ENCODE assay signal across 10 cellular contexts in the genomic region with DNA sequence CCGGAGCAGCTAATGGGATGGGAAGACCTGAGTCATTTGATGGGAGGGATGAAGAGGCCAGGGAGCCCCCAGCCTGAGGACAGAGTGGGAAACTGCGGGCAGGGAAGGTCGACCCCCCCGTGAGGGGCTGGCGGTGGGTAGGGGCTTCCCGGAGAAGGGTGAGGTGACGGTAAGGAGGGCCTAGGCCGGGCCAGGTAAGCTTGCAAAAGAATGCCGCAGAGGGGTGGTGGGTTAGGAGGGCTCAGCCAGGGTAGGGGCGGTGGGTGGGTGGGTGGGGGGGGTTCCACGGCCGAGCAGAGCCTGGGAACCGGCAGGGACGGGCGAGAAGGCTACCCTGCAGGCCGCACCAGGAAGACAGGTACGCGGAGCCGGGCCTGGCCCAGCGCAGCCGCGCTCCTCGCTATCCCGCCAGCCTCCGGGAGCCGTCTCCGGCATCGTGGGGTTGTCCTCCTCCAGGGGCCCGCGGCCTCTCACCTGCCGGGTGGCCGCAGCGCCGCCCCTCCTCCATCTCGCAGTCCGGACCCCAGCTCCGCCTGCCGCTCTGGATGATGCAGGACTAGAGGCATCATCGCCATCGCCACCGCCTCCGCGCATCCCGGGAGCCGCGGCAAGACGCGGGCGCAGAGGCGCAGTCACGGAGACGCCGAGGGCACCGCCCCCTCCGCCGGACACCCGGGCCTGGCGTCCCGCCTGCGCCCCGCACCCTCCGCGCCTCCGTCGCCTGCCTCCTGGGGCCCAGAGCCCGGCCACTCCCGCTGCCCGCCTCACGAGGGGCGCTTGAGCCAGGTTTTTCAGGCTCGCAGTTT. TPM values are rescaled to one million over a fixed set of nuclear protein-coding genes. Genes with fewer than 3 reads are reported as not detected.
DNase-seq lines count a peak whose midpoint lies in the region; ATAC-seq and TF ChIP-seq lines count a peak whose summit lies in the region.
"Had no signal": no experiment of that assay in that cellular context is flagged by ENCODE, and none has a peak within 500 bp of the region (broad histone marks: within the 10 kb centered on the region; RNA-seq: fewer than 3 reads in every experiment).

A gene (minus strand): TSS at position 614 of the 806 bp plus-strand sequence. CDS start 5,211 bp downstream, outside the sequence.

- no peak within 1 kb of the TSS for H2AFZ ChIP-seq in neural progenitor cell (replicated peaks)

- no peaks in the 10 kb centered on the region for H3K27me3 ChIP-seq in cardiac muscle cell
- no peaks in the 10 kb centered on the region for H3K27me3 ChIP-seq in neural progenitor cell
- H3K27me3 ChIP-seq: BE2C had no signal

- no peak for DNase-seq in stimulated activated naive CD8-positive, alpha-beta T cell treated with anti-CD3 and anti-CD28 coated beads, Interleukin-15, amount 100 ng/mL, for 72 hours
- DNase-seq in stimulated activated naive CD8-positive, alpha-beta T cell treated with anti-CD3 and anti-CD28 coated beads, Interleukin-15, Interleukin-2, amounts not matched to agents 100 U/mL and 50 U/mL, for 24 hours = no peak
- DNase-seq in cardiac muscle cell (ENCODE audit: low read depth in 1 of 2, low spot score in 1 of 2) = peak; percentile 32 to 38
- DNase-seq in neural progenitor cell (ENCODE audit: low spot score) = peak; percentile 15
- DNase-seq in activated naive CD4-positive, alpha-beta T cell (lab: John Stamatoyannopoulos, UW) = no peak
- DNase-seq: BE2C; stimulated activated CD4-positive, alpha-beta T cell treated with anti-CD3 and anti-CD28 coated beads, Interleukin-1b, Interleukin-23, amount 100 ng/mL, for 48 hours had no signal

- H3K9me3 ChIP-seq in cardiac muscle cell (ENCODE audit: low read depth) (no peaks in the 10 kb centered on the region), neural progenitor cell (ENCODE audit: low read depth) (no peaks in the 10 kb centered on the region)
- H3K9me3 ChIP-seq: BE2C had no signal

- H3K27me3 Mint-ChIP-seq in stimulated activated naive CD8-positive, alpha-beta T cell treated with anti-CD3 and anti-CD28 coated beads, Interleukin-15, amount 100 ng/mL, for 72 hours = no peaks in the 10 kb centered on the region
- H3K27me3 Mint-ChIP-seq in neural progenitor cell (ENCODE audit: insufficient read depth, low read depth) = peaks cover 3% of the 10 kb centered on the region

- H3K27ac ChIP-seq in cardiac muscle cell (no peak within 1 kb of the TSS), neural progenitor cell (no peak within 1 kb of the TSS)

- no peak within 1 kb of the TSS for H3K4me3 Mint-ChIP-seq in stimulated activated naive CD8-positive, alpha-beta T cell treated with anti-CD3 and anti-CD28 coated beads, Interleukin-15, amount 100 ng/mL, for 72 hours
- no peak within 1 kb of the TSS for H3K4me3 Mint-ChIP-seq in neural progenitor cell

- H3F3A ChIP-seq in neural progenitor cell (ENCODE audit: low read depth) = peaks cover 4% of the 10 kb centered on the region

- H3K36me3 ChIP-seq in cardiac muscle cell = no peaks in the 10 kb centered on the region
- no peaks in the 10 kb centered on the region for H3K36me3 ChIP-seq in neural progenitor cell
- H3K36me3 ChIP-seq: BE2C had no signal

- TF ChIP-seq CTCF in cardiac muscle cell (IDR thresholded peaks at IDR 0.05; ENCODE audit: low read depth, low read length) (no peak), neural progenitor cell (IDR thresholded peaks at IDR 0.05) (no peak)

- H3K9me3 Mint-ChIP-seq in stimulated activated naive CD8-positive, alpha-beta T cell treated with anti-CD3 and anti-CD28 coated beads, Interleukin-15, amount 100 ng/mL, for 72 hours = no peaks in the 10 kb centered on the region
- H3K9me3 Mint-ChIP-seq in neural progenitor cell = no peaks in the 10 kb centered on the region

- no peak within 1 kb of the TSS for H3K4me2 ChIP-seq in neural progenitor cell

- peaks cover 15% of the 10 kb centered on the region for H3K4me1 Mint-ChIP-seq in stimulated activated naive CD8-positive, alpha-beta T cell treated with anti-CD3 and anti-CD28 coated beads, Interleukin-15, amount 100 ng/mL, for 72 hours
- peaks cover 2% of the 10 kb centered on the region for H3K4me1 Mint-ChIP-seq in neural progenitor cell

- no peaks in the 10 kb centered on the region for H3K79me2 ChIP-seq in neural progenitor cell (ENCODE audit: low read depth)

- H4K20me1 ChIP-seq in neural progenitor cell (ENCODE audit: low read depth) = no peaks in the 10 kb centered on the region

- peak; percentile 70 for ATAC-seq in stimulated activated naive CD8-positive, alpha-beta T cell treated with anti-CD3 and anti-CD28 coated beads, Interleukin-15, amount 100 ng/mL, for 72 hours
- ATAC-seq in stimulated activated naive CD8-positive, alpha-beta T cell treated with anti-CD3 and anti-CD28 coated beads, Interleukin-15, Interleukin-2, amounts not matched to agents 100 U/mL and 50 U/mL, for 24 hours = no peak
- ATAC-seq in HG03354 (IDR thresholded peaks at IDR 0.05; ENCODE audit: poor library complexity, severe bottlenecking, unreplicated experiment) (no peak), HG02763 (IDR thresholded peaks at IDR 0.05; ENCODE audit: unreplicated experiment) (no peak), HG02623 (IDR thresholded peaks at IDR 0.05; ENCODE audit: unreplicated experiment) (no peak)

- H3K4me1 ChIP-seq in cardiac muscle cell (ENCODE audit: low read depth) (no peaks in the 10 kb centered on the region), neural progenitor cell (no peaks in the 10 kb centered on the region)
- H3K4me1 ChIP-seq: BE2C had no signal

- H3K36me3 Mint-ChIP-seq in neural progenitor cell = peaks cover 28% of the 10 kb centered on the region

- no peak within 1 kb of the TSS for H3K4me3 ChIP-seq in cardiac muscle cell
- H3K4me3 ChIP-seq in neural progenitor cell = no peak within 1 kb of the TSS

- H3K27ac Mint-ChIP-seq in stimulated activated naive CD8-positive, alpha-beta T cell treated with anti-CD3 and anti-CD28 coated beads, Interleukin-15, amount 100 ng/mL, for 72 hours = no peak within 1 kb of the TSS
- no peak within 1 kb of the TSS for H3K27ac Mint-ChIP-seq in neural progenitor cell

- no peak within 1 kb of the TSS for H3K9ac ChIP-seq in neural progenitor cell

RNA-seq across cellular contexts. Expression of the gene that starts here (rescaled TPM):
- total RNA-seq in cardiac muscle cell = 0.99 and 1.2 TPM in 2 replicates
- polyA plus RNA-seq in cardiac muscle cell = 0.15 TPM in 1 of 2 replicates, not detected in the other
- total RNA-seq in neural progenitor cell (ENCODE audit: low replicate concordance) = 0.94 and 1.1 TPM in 2 replicates

Comparison
In these comparisons a context has a peak if more than half of its experiments do, and no peak if none do; other contexts are left out.
1. DNase-seq: peak in cardiac muscle cell (2 of 2) and neural progenitor cell (single experiment); none in stimulated activated naive CD8-positive, alpha-beta T cell treated with anti-CD3 and anti-CD28 coated beads, Interleukin-15, amount 100 ng/mL, for 72 hours (0 of 2), stimulated activated naive CD8-positive, alpha-beta T cell treated with anti-CD3 and anti-CD28 coated beads, Interleukin-15, Interleukin-2, amounts not matched to agents 100 U/mL and 50 U/mL, for 24 hours (single experiment) and activated naive CD4-positive, alpha-beta T cell (0 of 4).